In the genomic region with DNA sequence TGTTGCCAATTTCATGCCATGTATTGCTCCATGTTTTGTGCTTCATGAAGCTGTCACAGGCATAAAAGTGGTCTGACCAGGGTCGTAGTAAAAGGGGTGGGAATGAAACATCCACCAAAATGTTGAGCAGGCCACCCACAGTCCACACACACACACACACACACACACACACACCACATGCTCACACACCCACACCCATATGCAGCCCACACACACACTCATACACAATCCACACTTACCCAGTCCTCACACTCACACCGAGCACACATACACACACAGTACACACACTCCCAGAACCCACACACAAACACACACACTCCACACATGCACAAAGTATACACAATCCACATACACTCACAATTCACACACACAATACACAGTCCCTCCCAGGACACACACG, we compare ENCODE assay signal across 27 cellular contexts.
"Had no signal": no experiment of that assay in that cellular context is flagged by ENCODE, and none has a peak within 500 bp of the region (broad histone marks: within the 10 kb centered on the region; RNA-seq: fewer than 3 reads in every experiment).

No MANE protein-coding gene starts in this region.

- DNase-seq: hypothalamus; immature natural killer cell; kidney; left colon; left lung; lower lobe of right lung; midbrain; mucosa of descending colon; naive thymus-derived CD8-positive, alpha-beta T cell; ovary; right lobe of liver; stimulated activated CD4-positive, alpha-beta T cell treated with anti-CD3 and anti-CD28 coated beads, Interleukin-1b, Interleukin-23, amount 100 ng/mL, for 48 hours; stimulated activated CD4-positive, alpha-beta T cell treated with anti-CD3 and anti-CD28 coated beads, Interleukin-2, amount 100 ng/mL, for 48 hours; stimulated activated CD4-positive, alpha-beta T cell treated with anti-CD3 and anti-CD28 coated beads, Interleukin-4, amount 100 ng/mL, for 4 hours; stimulated activated CD8-positive, alpha-beta memory T cell treated with anti-CD3 and anti-CD28 coated beads, Interleukin-4, amount 100 ng/mL, for 48 hours; stimulated activated naive CD4-positive, alpha-beta T cell treated with Interleukin-2 at 50 U/mL for 16 hours; stimulated activated naive CD8-positive, alpha-beta T cell treated with anti-CD3 and anti-CD28 coated beads, Interleukin-15, amount 100 ng/mL, for 72 hours; substantia nigra had no signal

- H3K4me2 ChIP-seq: smooth muscle cell had no signal

- H3K9ac ChIP-seq: neural progenitor cell had no signal

- H2AFZ ChIP-seq: neural progenitor cell had no signal

- H3K27me3 Mint-ChIP-seq: progenitor cell of endocrine pancreas; stimulated activated memory B cell treated with anti-CD40 and anti-IgM and Interleukin-4, amounts not matched to agents 10 μg/mL and 1 μg/mL and 100 μg/mL, for 72 hours; stimulated activated naive CD8-positive, alpha-beta T cell treated with anti-CD3 and anti-CD28 coated beads, Interleukin-15, amount 100 ng/mL, for 72 hours had no signal

- H3K4me1 Mint-ChIP-seq: immature natural killer cell; naive thymus-derived CD8-positive, alpha-beta T cell; nephron; stimulated activated memory B cell treated with anti-CD40 and anti-IgM and Interleukin-4, amounts not matched to agents 10 μg/mL and 1 μg/mL and 100 μg/mL, for 72 hours; stimulated activated naive CD8-positive, alpha-beta T cell treated with anti-CD3 and anti-CD28 coated beads, Interleukin-15, amount 100 ng/mL, for 72 hours had no signal

- H3K4me3 Mint-ChIP-seq: immature natural killer cell; naive thymus-derived CD8-positive, alpha-beta T cell; nephron; stimulated activated memory B cell treated with anti-CD40 and anti-IgM and Interleukin-4, amounts not matched to agents 10 μg/mL and 1 μg/mL and 100 μg/mL, for 72 hours; stimulated activated naive CD8-positive, alpha-beta T cell treated with anti-CD3 and anti-CD28 coated beads, Interleukin-15, amount 100 ng/mL, for 72 hours; type B pancreatic cell had no signal

- H3K36me3 ChIP-seq: left lung, lower lobe of right lung, neural progenitor cell, ovary, right atrium auricular region, right lobe of liver, tibial nerve, vagina had no signal

- H3K4me1 ChIP-seq: left lung, lower lobe of right lung, right atrium auricular region, right lobe of liver, tibial nerve, vagina had no signal

- H3K9me3 Mint-ChIP-seq: type B pancreatic cell had no signal

- H3K27me3 ChIP-seq: left lung, ovary, right atrium auricular region, right lobe of liver, tibial nerve, vagina had no signal

- H3K4me3 ChIP-seq: left lung, lower lobe of right lung, mucosa of descending colon, neural progenitor cell, ovary, right atrium auricular region, right lobe of liver, smooth muscle cell, tibial nerve, vagina had no signal

- H3K36me3 Mint-ChIP-seq: immature natural killer cell; stimulated activated memory B cell treated with anti-CD40 and anti-IgM and Interleukin-4, amounts not matched to agents 10 μg/mL and 1 μg/mL and 100 μg/mL, for 72 hours; type B pancreatic cell had no signal

- H3K9me3 ChIP-seq: lower lobe of right lung, mucosa of descending colon, ovary, right lobe of liver, vagina had no signal

- ATAC-seq: left colon; left lung; lower lobe of right lung; mucosa of descending colon; naive thymus-derived CD8-positive, alpha-beta T cell; right lobe of liver; stimulated activated memory B cell treated with anti-CD40 and anti-IgM and Interleukin-4, amounts not matched to agents 10 μg/mL and 1 μg/mL and 100 μg/mL, for 72 hours; stimulated activated naive CD8-positive, alpha-beta T cell treated with anti-CD3 and anti-CD28 coated beads, Interleukin-15, amount 100 ng/mL, for 72 hours had no signal

- H3K27ac Mint-ChIP-seq: immature natural killer cell; naive thymus-derived CD8-positive, alpha-beta T cell; nephron; neural progenitor cell; progenitor cell of endocrine pancreas; stimulated activated memory B cell treated with anti-CD40 and anti-IgM and Interleukin-4, amounts not matched to agents 10 μg/mL and 1 μg/mL and 100 μg/mL, for 72 hours; stimulated activated naive CD8-positive, alpha-beta T cell treated with anti-CD3 and anti-CD28 coated beads, Interleukin-15, amount 100 ng/mL, for 72 hours; type B pancreatic cell had no signal

- H3K27ac ChIP-seq: left lung, lower lobe of right lung, neural progenitor cell, ovary, right atrium auricular region, right lobe of liver, tibial nerve, vagina had no signal
